Comparison of ENCODE assay signal across 8 cellular contexts in the genomic region with DNA sequence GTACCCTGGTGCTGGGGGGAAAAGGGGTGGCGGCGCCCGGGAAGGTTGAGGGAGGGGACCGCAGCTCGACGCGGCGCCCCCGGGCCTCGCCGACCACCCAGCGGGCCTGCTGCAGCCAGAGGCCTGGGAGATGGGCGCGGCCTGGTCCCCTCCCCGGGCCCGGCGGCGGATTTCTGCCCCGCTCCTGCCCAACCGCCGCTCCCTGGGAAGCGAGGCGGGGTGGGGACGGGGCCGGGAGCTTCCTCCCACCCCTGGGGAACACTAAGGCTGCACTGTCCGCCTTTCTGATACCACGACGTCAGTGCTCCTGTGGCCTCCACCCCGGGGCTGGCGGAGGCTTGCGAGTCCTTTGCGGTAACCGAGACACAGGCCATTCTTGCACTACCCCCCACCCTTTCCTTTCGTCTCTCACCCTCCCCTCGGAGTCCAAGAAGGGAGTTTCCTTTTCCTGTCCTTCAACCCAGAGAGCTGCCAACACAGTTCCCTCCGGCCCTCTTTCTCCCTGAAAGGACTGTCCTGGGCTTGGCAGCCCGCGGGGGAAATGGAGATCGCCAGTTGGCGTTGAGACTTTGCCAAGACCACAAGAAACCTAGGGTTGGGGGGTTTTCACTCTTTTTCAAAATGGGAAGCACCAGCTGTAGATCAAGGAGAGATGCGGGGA. TPM values are rescaled to one million over a fixed set of nuclear protein-coding genes. Genes with fewer than 3 reads are reported as not detected.
A peak's percentile ranks its signal among the peaks of the same experiment; 100 is the strongest.
DNase-seq lines count a peak whose midpoint lies in the region; ATAC-seq and TF ChIP-seq lines count a peak whose summit lies in the region.

No MANE protein-coding gene starts in this region.

- H3K4me2 ChIP-seq in SK-N-SH, result peak overlapping the region; percentile 74

- H3K27me3 ChIP-seq in GM06990 (replicated peaks; ENCODE audit: control insufficient read depth, insufficient read depth, low read length) (no peaks in the 10 kb centered on the region), HUES64 (ENCODE audit: insufficient read depth, low read length) (peaks cover 8% of the 10 kb centered on the region; the same call in 1 of the 2 replicates), SK-N-SH (ENCODE audit: insufficient read depth) (no peaks in the 10 kb centered on the region), rectal smooth muscle tissue (ENCODE audit: control insufficient read depth, insufficient read depth, low read length) (no peaks in the 10 kb centered on the region)

- H3K4me3 ChIP-seq in GM06990 (replicated peaks; ENCODE audit: low read depth, low read length) (peak overlapping the region; percentile 96), HUES64 (ENCODE audit: low read length) (peak overlapping the region; percentile 91), SK-N-SH (ENCODE audit: low read depth in 2 of 2, low read length in 1 of 2) (peak overlapping the region; percentile 84 to 92), rectal smooth muscle tissue (ENCODE audit: low read length) (peak overlapping the region; percentile 95)

- peak; percentile 40 for ATAC-seq in GM21717 (IDR thresholded peaks at IDR 0.05; ENCODE audit: unreplicated experiment)

- H3K4me1 ChIP-seq in HUES64 (ENCODE audit: insufficient read depth, low read length) (peaks cover 20% of the 10 kb centered on the region), SK-N-SH (ENCODE audit: control insufficient read depth in 1 of 2, insufficient read depth in 2 of 2, low read depth in 1 of 2, low read length in 1 of 2) (peaks cover 0 to 8% of the 10 kb centered on the region in 2 experiments; a peak in 2 of 4 replicates), rectal smooth muscle tissue (ENCODE audit: control insufficient read depth, insufficient read depth, low read length) (peaks cover 21% of the 10 kb centered on the region)

- POLR2A ChIA-PET in SK-N-SH (lab: Yijun Ruan, JAX), result interaction anchor here (1.0 to 1.7 kb wide), 5 partner anchors 9 to 309 kb away, joined by 3 to 5 read pairs (median 3); a partner anchor contains a TSS

- WGBS in HUES64, result 1% methylated on average over 41 of the region's 41 CpGs
- WGBS in SK-N-SH (ENCODE audit: low lambda C conversion rate), result 3% methylated on average over 8 of the region's 41 CpGs

- H3K36me3 ChIP-seq in GM06990 (ENCODE audit: control insufficient read depth, insufficient read depth, low read length), result no peaks in the 10 kb centered on the region
- H3K36me3 ChIP-seq in HUES64 (ENCODE audit: insufficient read depth, low read length), result no peaks in the 10 kb centered on the region
- peaks cover 2 to 17% of the 10 kb centered on the region in 2 experiments for H3K36me3 ChIP-seq in SK-N-SH (replicated peaks in 1 of 2; ENCODE audit: control insufficient read depth in 1 of 2, insufficient read depth in 2 of 2, low read length in 1 of 2)
- no peaks in the 10 kb centered on the region for H3K36me3 ChIP-seq in rectal smooth muscle tissue (ENCODE audit: control insufficient read depth, insufficient read depth, low read length)

- peak overlapping the region; percentile 91 for H2AFZ ChIP-seq in SK-N-SH (ENCODE audit: low read depth)

- H3K27ac ChIP-seq in HUES64 (ENCODE audit: low read depth, low read length) (peak overlapping the region; percentile 91), SK-N-SH (ENCODE audit: low read depth in 2 of 2, low read length in 1 of 2) (peak overlapping the region; percentile 89 to 93), rectal smooth muscle tissue (ENCODE audit: low read depth, low read length) (peak overlapping the region; percentile 98)

- TF ChIP-seq CTCF in GM06990 (IDR thresholded peaks at IDR 0.05; ENCODE audit: insufficient read depth, low read length, poor library complexity, severe bottlenecking) (no peak), SK-N-SH (IDR thresholded peaks at IDR 0.05) (no peak)

- CTCF ChIA-PET in SK-N-SH (lab: Yijun Ruan, JAX), result interaction anchor here (0.6 to 4.3 kb wide), 30 partner anchors 9 to 385 kb away, joined by 3 to 101 read pairs (median 5); a partner anchor contains a TSS

- H3K79me2 ChIP-seq in SK-N-SH (ENCODE audit: insufficient read depth), result peaks cover 52% of the 10 kb centered on the region

- no peaks in the 10 kb centered on the region for H3K9me2 ChIP-seq in SK-N-SH

- H3K9me3 ChIP-seq in HUES64 (ENCODE audit: insufficient read depth, low read depth, low read length), result no peaks in the 10 kb centered on the region
- no peaks in the 10 kb centered on the region for H3K9me3 ChIP-seq in SK-N-SH

- TF ChIP-seq EP300 in SK-N-SH (IDR thresholded peaks at IDR 0.05; ENCODE audit: borderline replicate concordance in 1 of 2, low read depth in 1 of 2, low read length in 1 of 2), result 0 out of 4 replicates have a peak, but pooled peaks of 1 of the 2 experiments have one; percentile 3

- H3K9ac ChIP-seq in HUES64 (ENCODE audit: low read depth, low read length) (peak overlapping the region; percentile 88), SK-N-SH (peak overlapping the region; percentile 91), rectal smooth muscle tissue (ENCODE audit: low read length) (peak overlapping the region; percentile 88)

- H3F3A ChIP-seq in SK-N-SH (replicated peaks; ENCODE audit: insufficient read depth), result peaks cover 12% of the 10 kb centered on the region

- no peak for DNase-seq in GM06990 (ENCODE audit: extremely low read depth, insufficient read length)
- peak; percentile 77 for DNase-seq in SK-N-SH
- peak; percentile 74 for DNase-seq in astrocyte of the hippocampus (ENCODE audit: low read depth, low spot score)
- DNase-seq in hippocampal formation (lab: John Stamatoyannopoulos, UW), result peak; percentile 58 to 74
- DNase-seq in NCI-H1436 treated with DMSO at 0.1 percent for 48 hours (lab: John Stamatoyannopoulos, UW), result no peak

- peaks cover 46% of the 10 kb centered on the region for H4K20me1 ChIP-seq in SK-N-SH (ENCODE audit: insufficient read depth)

- no peak for TF ChIP-seq RAD21 in SK-N-SH (IDR thresholded peaks at IDR 0.05; ENCODE audit: low read length)

TF ChIP-seq in SK-N-SH, 30 proteins besides CTCF, POLR2A, EP300 and RAD21:
- TF ChIP-seq JUND (IDR thresholded peaks at IDR 0.05) (no peak), MEF2A (IDR thresholded peaks at IDR 0.05; ENCODE audit: borderline replicate concordance, low read depth) (no peak), FOXM1 (IDR thresholded peaks at IDR 0.05; ENCODE audit: low read depth) (0 out of 2 replicates have a peak, but pooled peaks have one; percentile 5), POLR2AphosphoS5 (IDR thresholded peaks at IDR 0.05; ENCODE audit: low read depth, low read length) (no peak), NRF1 (IDR thresholded peaks at IDR 0.05; ENCODE audit: low read depth, low read length) (no peak), RFX5 (IDR thresholded peaks at IDR 0.05; ENCODE audit: low read length) (no peak), SIN3A (IDR thresholded peaks at IDR 0.05; ENCODE audit: borderline replicate concordance, low read depth, low read length) (0 out of 2 replicates have a peak, but pooled peaks have one; percentile 39)
- TF ChIP-seq, protein P1, sequence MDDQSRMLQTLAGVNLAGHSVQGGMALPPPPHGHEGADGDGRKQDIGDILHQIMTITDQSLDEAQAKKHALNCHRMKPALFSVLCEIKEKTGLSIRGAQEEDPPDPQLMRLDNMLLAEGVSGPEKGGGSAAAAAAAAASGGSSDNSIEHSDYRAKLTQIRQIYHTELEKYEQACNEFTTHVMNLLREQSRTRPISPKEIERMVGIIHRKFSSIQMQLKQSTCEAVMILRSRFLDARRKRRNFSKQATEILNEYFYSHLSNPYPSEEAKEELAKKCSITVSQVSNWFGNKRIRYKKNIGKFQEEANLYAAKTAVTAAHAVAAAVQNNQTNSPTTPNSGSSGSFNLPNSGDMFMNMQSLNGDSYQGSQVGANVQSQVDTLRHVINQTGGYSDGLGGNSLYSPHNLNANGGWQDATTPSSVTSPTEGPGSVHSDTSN (IDR thresholded peaks at IDR 0.05), result no peak

RNA-seq across cellular contexts. Expression of a gene that starts 0.7 kb away (rescaled TPM):
- 20.7 TPM for polyA plus RNA-seq in HUES64 (2013, experiment 1 of 2)
- polyA plus RNA-seq in HUES64 (2013, experiment 2 of 2), result 23.6 TPM
- 13.2 and 16.3 TPM in 2 replicates for polyA plus RNA-seq in SK-N-SH (2012; rRNA removed)
- polyA plus RNA-seq in SK-N-SH (2012; cell fraction: cytosol; rRNA removed), result 21.3 and 24.2 TPM in 2 replicates
- polyA plus RNA-seq in SK-N-SH (2012; cell fraction: nucleus; rRNA removed), result 8.8 and 19.4 TPM in 2 replicates

Comparison
In these comparisons a context has a peak if more than half of its experiments do, and no peak if none do; other contexts are left out.
1. DNase-seq: peak in SK-N-SH (single experiment), astrocyte of the hippocampus (single experiment) and hippocampal formation (2 of 2); none in GM06990 (single experiment) and NCI-H1436 treated with DMSO at 0.1 percent for 48 hours (single experiment).
2. Peak in every context shown above with its lines, with median percentiles within 50 percentile points of each other: H3K4me3 ChIP-seq, H3K27ac ChIP-seq and H3K9ac ChIP-seq.